In the genomic region with DNA sequence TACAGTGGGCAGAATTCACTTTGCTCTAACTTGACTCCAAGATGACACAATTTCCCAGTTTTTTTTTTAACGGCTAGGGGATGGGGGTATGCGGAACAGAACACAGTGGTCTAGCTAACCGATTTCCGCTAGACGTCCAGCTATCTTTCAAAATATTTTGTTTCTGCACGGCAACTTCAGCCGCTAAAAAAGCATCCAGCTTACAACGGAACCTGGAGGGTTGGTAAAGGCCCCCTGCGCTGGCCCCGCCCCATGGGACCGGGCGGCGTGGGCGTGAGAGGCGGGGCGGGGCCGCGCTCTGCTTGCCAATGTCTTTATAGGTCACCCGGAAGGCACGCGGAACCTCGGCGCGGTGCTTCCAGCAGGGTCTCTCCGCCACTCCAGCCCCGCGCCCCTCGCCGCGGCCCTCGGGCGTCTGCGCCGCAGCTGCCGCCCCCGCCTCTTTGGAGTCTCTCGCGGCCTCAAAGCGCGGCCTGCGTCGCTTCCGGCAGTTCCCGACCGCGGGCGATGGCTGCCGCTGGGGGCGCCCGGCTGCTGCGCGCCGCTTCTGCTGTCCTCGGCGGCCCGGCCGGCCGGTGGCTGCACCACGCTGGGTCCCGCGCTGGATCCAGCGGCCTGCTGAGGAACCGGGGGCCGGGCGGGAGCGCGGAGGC, we compare ENCODE assay signal across 8 cellular contexts. TPM values are rescaled to one million over a fixed set of nuclear protein-coding genes. Genes with fewer than 3 reads are reported as not detected.
DNase-seq lines count a peak whose midpoint lies in the region; ATAC-seq and TF ChIP-seq lines count a peak whose summit lies in the region.

A gene with protein sequence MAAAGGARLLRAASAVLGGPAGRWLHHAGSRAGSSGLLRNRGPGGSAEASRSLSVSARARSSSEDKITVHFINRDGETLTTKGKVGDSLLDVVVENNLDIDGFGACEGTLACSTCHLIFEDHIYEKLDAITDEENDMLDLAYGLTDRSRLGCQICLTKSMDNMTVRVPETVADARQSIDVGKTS (plus strand): TSS at position 335 of the 653 bp plus-strand sequence. CDS start 173 bp downstream, at position 508.

- no peaks in the 10 kb centered on the region for H3K27me3 Mint-ChIP-seq in T-helper 2 cell treated with Interferon-gamma antibody and Interleukin-4, amounts not matched to agents 5 μg/mL and 100 μg/mL, for 36 hours (ENCODE audit: low read depth)

- intact Hi-C loops in ascending aorta (cut with DNase I): loop anchor here (1.0 to 10.0 kb wide), 5 partner anchors 53 to 483 kb away; a partner anchor contains a TSS

- peak; percentile 70 for DNase-seq in NCI-H1417 treated with DMSO at 0.1 percent for 48 hours (lab: John Stamatoyannopoulos, UW)
- peak; percentile 92 for DNase-seq in T-helper 2 cell treated with Interferon-gamma antibody and Interleukin-4, amounts not matched to agents 5 μg/mL and 100 μg/mL, for 36 hours (ENCODE audit: low spot score)
- peak; percentile 22 to 89 for DNase-seq in ascending aorta (ENCODE audit: low spot score in 2 of 2)
- peak; percentile 75 for DNase-seq in hepatic stellate cell (ENCODE audit: low spot score)
- peak; percentile 96 for DNase-seq in retina
- no peak for DNase-seq in cortex of kidney (lab: John Stamatoyannopoulos, UW)

- H3K9me3 ChIP-seq in ascending aorta: no peaks in the 10 kb centered on the region

- H3K27ac ChIP-seq in ascending aorta: peak within 1 kb of the TSS; percentile 87 to 96

- peak; percentile 31 to 81 (median 54) for TF ChIP-seq CTCF in ascending aorta (IDR thresholded peaks at IDR 0.05)

- peaks cover 34% of the 10 kb centered on the region for H3K4me1 Mint-ChIP-seq in T-helper 2 cell treated with Interferon-gamma antibody and Interleukin-4, amounts not matched to agents 5 μg/mL and 100 μg/mL, for 36 hours (ENCODE audit: low read depth)

- ATAC-seq in HG02763 (IDR thresholded peaks at IDR 0.05; ENCODE audit: unreplicated experiment): peak; percentile 80

- H3K4me3 ChIP-seq in ascending aorta: peak within 1 kb of the TSS; percentile 95 to 98

- H3K4me1 ChIP-seq in ascending aorta: peaks cover 0 to 17% of the 10 kb centered on the region in 2 donors

- H3K36me3 Mint-ChIP-seq in T-helper 2 cell treated with Interferon-gamma antibody and Interleukin-4, amounts not matched to agents 5 μg/mL and 100 μg/mL, for 36 hours (ENCODE audit: low read depth): peaks cover 3% of the 10 kb centered on the region

- H3K4me3 Mint-ChIP-seq in T-helper 2 cell treated with Interferon-gamma antibody and Interleukin-4, amounts not matched to agents 5 μg/mL and 100 μg/mL, for 36 hours: peak within 1 kb of the TSS; percentile 99

- no peaks in the 10 kb centered on the region for H3K9me3 Mint-ChIP-seq in T-helper 2 cell treated with Interferon-gamma antibody and Interleukin-4, amounts not matched to agents 5 μg/mL and 100 μg/mL, for 36 hours

- TF ChIP-seq POLR2A in GM15510 (IDR thresholded peaks at IDR 0.05; ENCODE audit: borderline replicate concordance, extremely low read depth, insufficient read length): peak; percentile 70

- H3K27me3 ChIP-seq in ascending aorta: no peaks in the 10 kb centered on the region

- no peaks in the 10 kb centered on the region for H3K36me3 ChIP-seq in ascending aorta

- H3K27ac Mint-ChIP-seq in T-helper 2 cell treated with Interferon-gamma antibody and Interleukin-4, amounts not matched to agents 5 μg/mL and 100 μg/mL, for 36 hours: peak within 1 kb of the TSS; percentile 96

RNA-seq across cellular contexts. Expression of the gene that starts here (rescaled TPM):
- total RNA-seq in ascending aorta: 17.6 TPM
